16 cellular contexts compared by ENCODE assay signal in the genomic region with DNA sequence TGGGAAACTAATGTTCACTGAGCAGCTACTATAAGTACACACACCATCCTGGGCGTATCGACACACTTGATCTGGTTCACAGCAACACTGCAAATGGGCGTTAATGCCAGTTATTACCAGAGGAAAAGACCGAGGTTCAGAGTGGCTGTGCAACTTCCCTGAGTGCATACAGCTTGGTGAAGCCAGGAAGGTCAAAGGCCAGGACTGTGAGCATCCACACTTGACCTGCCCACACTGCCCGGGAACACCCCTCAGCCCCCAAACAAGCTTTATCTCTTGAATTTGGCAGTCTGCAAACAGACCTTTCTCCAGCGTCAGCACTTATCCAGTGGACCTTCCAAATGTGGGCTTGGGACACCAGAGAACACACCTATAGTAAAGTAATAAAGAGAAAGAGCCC.
DNase-seq lines count a peak whose midpoint lies in the region; ATAC-seq, FAIRE-seq and TF ChIP-seq lines count a peak whose summit lies in the region.
"Had no signal": no experiment of that assay in that cellular context is flagged by ENCODE, and none has a peak within 500 bp of the region (broad histone marks: within the 10 kb centered on the region; RNA-seq: fewer than 3 reads in every experiment).

No MANE protein-coding gene starts in this region.

- H3K27me3 ChIP-seq in H7 (ENCODE audit: control insufficient read depth, insufficient read depth, low read length) (no peaks in the 10 kb centered on the region), H1 (replicated peaks in 1 of 4; ENCODE audit: control insufficient read depth in 3 of 4, extremely low read depth in 1 of 4, insufficient read depth in 3 of 4, low read length in 3 of 4) (no peaks in the 10 kb centered on the region), body of pancreas (no peaks in the 10 kb centered on the region)

- no peak overlapping the region for H3K23ac ChIP-seq in H1 (ENCODE audit: insufficient read length)

- CTCF ChIA-PET in activated CD8-positive, alpha-beta T cell treated with anti-CD3 and anti-CD28 coated beads, Interleukin-2, amount 10 ng/mL, durations not matched to agents 7 days and 5 days (lab: Charles Lee), result no interaction called here
- CTCF ChIA-PET in activated CD8-positive, alpha-beta T cell treated with anti-CD3 and anti-CD28 coated beads for 36 hours (lab: Charles Lee), result no interaction called here
- CTCF ChIA-PET in H1 (lab: Charles Lee; ENCODE audit: partially characterized antibody), result no interaction called here

- no peak overlapping the region for H2BK120ac ChIP-seq in H1 (replicated peaks; ENCODE audit: low read depth, low read length)

- H3K79me1 ChIP-seq in H1 (ENCODE audit: low read depth, low read length), result no peaks in the 10 kb centered on the region

- H2BK20ac ChIP-seq in H1 (ENCODE audit: low read length), result no peak overlapping the region

- H3K27ac ChIP-seq in H1 (ENCODE audit: low read depth, low read length) (no peak overlapping the region), body of pancreas (no peak overlapping the region)
- H3K27ac ChIP-seq: 22Rv1, GM23248 had no signal

- H4K8ac ChIP-seq in H1 (ENCODE audit: extremely low read depth, insufficient read depth, low read length), result peak overlapping the region; percentile 2; the same call in 1 of the 2 replicates

- H3K79me2 ChIP-seq in H1 (ENCODE audit: control insufficient read depth in 1 of 2, insufficient read depth in 2 of 2, low read length in 2 of 2), result no peaks in the 10 kb centered on the region

- FAIRE-seq in H1 (lab: Jason Lieb, UNC), result no peak
- FAIRE-seq: GM18507 had no signal

- no peak for TF ChIP-seq POLR2A in H1 (IDR thresholded peaks at IDR 0.05; ENCODE audit: control extremely low read depth in 1 of 2, low read depth in 2 of 2, low read length in 2 of 2)
- TF ChIP-seq POLR2A in body of pancreas (IDR thresholded peaks at IDR 0.05), result no peak

- intact Hi-C loops in activated CD8-positive, alpha-beta T cell treated with anti-CD3 and anti-CD28 coated beads for 36 hours (cut with micrococcal nuclease), result no loop called here
- intact Hi-C loops in body of pancreas (cut with DNase I), result no loop called here

- H2AK5ac ChIP-seq in H1 (ENCODE audit: low read depth, low read length), result no peak overlapping the region; the same call in 1 of the 2 replicates

- H3K36me3 ChIP-seq in H7 (replicated peaks; ENCODE audit: control insufficient read depth, insufficient read depth, low read length) (no peaks in the 10 kb centered on the region), H1 (ENCODE audit: control insufficient read depth in 2 of 4, insufficient read depth in 4 of 4, low read length in 3 of 4) (no peaks in the 10 kb centered on the region), body of pancreas (replicated peaks in 1 of 2; ENCODE audit: insufficient read depth in 1 of 2, low read depth in 2 of 2) (no peaks in the 10 kb centered on the region)
- H3K36me3 ChIP-seq: HAP-1 had no signal

- H3K9me3 ChIP-seq in H1 (ENCODE audit: insufficient read depth in 2 of 2, low read depth in 1 of 2, low read length in 1 of 2) (no peaks in the 10 kb centered on the region), body of pancreas (no peaks in the 10 kb centered on the region)
- H3K9me3 ChIP-seq: Caco-2, HAP-1 had no signal

- H4K91ac ChIP-seq in H1 (replicated peaks; ENCODE audit: insufficient read length, low read length), result no peak overlapping the region

- no peak for ATAC-seq in activated CD8-positive, alpha-beta T cell treated with anti-CD3 and anti-CD28 coated beads, Interleukin-2, amount 10 ng/mL, durations not matched to agents 7 days and 5 days
- ATAC-seq in activated CD8-positive, alpha-beta T cell treated with anti-CD3 and anti-CD28 coated beads for 36 hours, result no peak
- no peak for ATAC-seq in body of pancreas

- no peak overlapping the region for H3K56ac ChIP-seq in H1 (replicated peaks; ENCODE audit: insufficient read length, low read depth, low read length)

- peak; percentile 11 for DNase-seq in activated CD8-positive, alpha-beta T cell treated with anti-CD3 and anti-CD28 coated beads, Interleukin-2, amount 10 ng/mL, durations not matched to agents 7 days and 5 days
- no peak for DNase-seq in activated CD8-positive, alpha-beta T cell treated with anti-CD3 and anti-CD28 coated beads for 36 hours
- DNase-seq in H7, result peak; percentile 8
- peak in 1 of 2 experiments; percentile 23 for DNase-seq in H1 (ENCODE audit: low read depth in 1 of 2, low spot score in 2 of 2)
- peak; percentile 51 for DNase-seq in osteocyte (ENCODE audit: extremely low spot score, unreplicated experiment)
- DNase-seq in SIG-M5 (lab: John Stamatoyannopoulos, UW), result no peak
- no peak for DNase-seq in activated gamma-delta T cell treated with Interleukin-2 at 50 U/mL for 16 hours
- no peak for DNase-seq in body of pancreas
- DNase-seq: Caco-2; CD8-positive, alpha-beta memory T cell; GF-D8; GM23248 had no signal

- H3K4me3 Mint-ChIP-seq in activated CD8-positive, alpha-beta T cell treated with anti-CD3 and anti-CD28 coated beads, Interleukin-2, amount 10 ng/mL, durations not matched to agents 7 days and 5 days, result no peak overlapping the region
- H3K4me3 Mint-ChIP-seq in activated CD8-positive, alpha-beta T cell treated with anti-CD3 and anti-CD28 coated beads for 36 hours, result no peak overlapping the region
- no peak overlapping the region for H3K4me3 Mint-ChIP-seq in osteocyte (ENCODE audit: unreplicated experiment)
- H3K4me3 Mint-ChIP-seq: CD14-positive monocyte; CD8-positive, alpha-beta memory T cell had no signal

- no peaks in the 10 kb centered on the region for H4K20me1 ChIP-seq in H1 (replicated peaks in 1 of 2; ENCODE audit: control insufficient read depth in 1 of 2, insufficient read depth in 2 of 2, low read length in 2 of 2)

- no peak overlapping the region for H2BK12ac ChIP-seq in H1 (ENCODE audit: low read depth, low read length)

- H3K23me2 ChIP-seq in H1 (ENCODE audit: low read depth, low read length), result no peaks in the 10 kb centered on the region

- no peaks in the 10 kb centered on the region for H3K9me3 Mint-ChIP-seq in activated CD8-positive, alpha-beta T cell treated with anti-CD3 and anti-CD28 coated beads, Interleukin-2, amount 10 ng/mL, durations not matched to agents 7 days and 5 days (ENCODE audit: insufficient read depth)
- H3K9me3 Mint-ChIP-seq in activated CD8-positive, alpha-beta T cell treated with anti-CD3 and anti-CD28 coated beads for 36 hours, result no peaks in the 10 kb centered on the region
- no peaks in the 10 kb centered on the region for H3K9me3 Mint-ChIP-seq in osteocyte (ENCODE audit: unreplicated experiment)
- H3K9me3 Mint-ChIP-seq: CD8-positive, alpha-beta memory T cell had no signal

- no peak for TF ChIP-seq EP300 in H1 (IDR thresholded peaks at IDR 0.05; ENCODE audit: borderline replicate concordance in 1 of 2, low read depth in 2 of 2, low read length in 2 of 2)

- H3K27ac Mint-ChIP-seq in activated CD8-positive, alpha-beta T cell treated with anti-CD3 and anti-CD28 coated beads, Interleukin-2, amount 10 ng/mL, durations not matched to agents 7 days and 5 days, result no peak overlapping the region
- no peak overlapping the region for H3K27ac Mint-ChIP-seq in activated CD8-positive, alpha-beta T cell treated with anti-CD3 and anti-CD28 coated beads for 36 hours
- H3K27ac Mint-ChIP-seq in osteocyte (ENCODE audit: unreplicated experiment), result no peak overlapping the region

- H2BK15ac ChIP-seq in H1 (ENCODE audit: low read length), result 0 out of 2 replicates have a peak overlapping the region, but pooled peaks have one; percentile 47

- H3K4me1 ChIP-seq in H1 (replicated peaks in 1 of 4; ENCODE audit: control insufficient read depth in 3 of 4, insufficient read depth in 4 of 4, low read length in 3 of 4) (peaks cover 0 to 7% (median under 1%) of the 10 kb centered on the region in 4 experiments; a peak in 2 of 7 replicates), body of pancreas (no peaks in the 10 kb centered on the region)
- H3K4me1 ChIP-seq: Caco-2, HAP-1 had no signal

- no peak overlapping the region for H4K5ac ChIP-seq in H1 (ENCODE audit: insufficient read length, low read depth, low read length)

- 91% methylated on average over 6 of the region's 6 CpGs; no CpG with 5 or more reads in 1 of the 2 experiments for WGBS in H1 (ENCODE audit: extremely low coverage in 1 of 2, insufficient coverage in 1 of 2, insufficient read length in 1 of 2, insufficient replicate concordance in 2 of 2, low coverage in 1 of 2, low lambda C conversion rate in 2 of 2, missing lambda C conversion rate in 1 of 2), 2 experiments
- WGBS in body of pancreas, 2 donors, result 61 to 67% methylated on average over 6 of the region's 6 CpGs

- TF ChIP-seq RAD21 in H1 (IDR thresholded peaks at IDR 0.05 in 1 of 2, conservative IDR thresholded peaks at IDR 0.05 in 1 of 2; ENCODE audit: low read depth in 2 of 2, low read length in 2 of 2), result no peak

- H2BK5ac ChIP-seq in H1 (ENCODE audit: low read depth, low read length), result no peak overlapping the region

- H3K27me3 Mint-ChIP-seq in activated CD8-positive, alpha-beta T cell treated with anti-CD3 and anti-CD28 coated beads, Interleukin-2, amount 10 ng/mL, durations not matched to agents 7 days and 5 days (ENCODE audit: low read depth), result no peaks in the 10 kb centered on the region
- no peaks in the 10 kb centered on the region for H3K27me3 Mint-ChIP-seq in activated CD8-positive, alpha-beta T cell treated with anti-CD3 and anti-CD28 coated beads for 36 hours
- H3K27me3 Mint-ChIP-seq in osteocyte (ENCODE audit: unreplicated experiment), result peaks cover 15% of the 10 kb centered on the region

- no peak overlapping the region for H3K4ac ChIP-seq in H1 (replicated peaks; ENCODE audit: insufficient read length, low read depth, low read length)

- POLR2A ChIA-PET in activated CD8-positive, alpha-beta T cell treated with anti-CD3 and anti-CD28 coated beads, Interleukin-2, amount 10 ng/mL, durations not matched to agents 7 days and 5 days (lab: Charles Lee), result no interaction called here
- POLR2A ChIA-PET in activated CD8-positive, alpha-beta T cell treated with anti-CD3 and anti-CD28 coated beads for 36 hours (lab: Charles Lee), result no interaction called here
- POLR2A ChIA-PET in H1 (lab: Charles Lee; ENCODE audit: partially characterized antibody), result no interaction called here

- no peak for TF ChIP-seq CTCF in activated CD8-positive, alpha-beta T cell treated with anti-CD3 and anti-CD28 coated beads for 36 hours (IDR thresholded peaks at IDR 0.05)
- TF ChIP-seq CTCF in H1 (IDR thresholded peaks at IDR 0.05; ENCODE audit: control extremely low read depth in 1 of 3, insufficient read depth in 1 of 3, low read depth in 1 of 3, low read length in 3 of 3) (no peak), osteocyte (IDR thresholded peaks at IDR 0.05) (no peak), body of pancreas (IDR thresholded peaks at IDR 0.05) (no peak)

- no peak overlapping the region for H3K9ac ChIP-seq in H1 (replicated peaks in 1 of 4; ENCODE audit: extremely low read depth in 1 of 4, low read depth in 3 of 4, low read length in 3 of 4)
- H3K9ac ChIP-seq: GM23248 had no signal

- no peaks in the 10 kb centered on the region for H3K36me3 Mint-ChIP-seq in activated CD8-positive, alpha-beta T cell treated with anti-CD3 and anti-CD28 coated beads, Interleukin-2, amount 10 ng/mL, durations not matched to agents 7 days and 5 days (ENCODE audit: low read depth)
- H3K36me3 Mint-ChIP-seq in activated CD8-positive, alpha-beta T cell treated with anti-CD3 and anti-CD28 coated beads for 36 hours (ENCODE audit: low read depth), result no peaks in the 10 kb centered on the region
- no peaks in the 10 kb centered on the region for H3K36me3 Mint-ChIP-seq in osteocyte (ENCODE audit: unreplicated experiment)
- H3K36me3 Mint-ChIP-seq: CD8-positive, alpha-beta memory T cell had no signal

- H3K4me1 Mint-ChIP-seq in activated CD8-positive, alpha-beta T cell treated with anti-CD3 and anti-CD28 coated beads, Interleukin-2, amount 10 ng/mL, durations not matched to agents 7 days and 5 days (ENCODE audit: low read depth), result peaks cover 21% of the 10 kb centered on the region
- H3K4me1 Mint-ChIP-seq in activated CD8-positive, alpha-beta T cell treated with anti-CD3 and anti-CD28 coated beads for 36 hours (ENCODE audit: low read depth), result peaks cover 29% of the 10 kb centered on the region
- H3K4me1 Mint-ChIP-seq in osteocyte (ENCODE audit: unreplicated experiment), result no peaks in the 10 kb centered on the region

- no peak overlapping the region for H3K4me2 ChIP-seq in H1 (ENCODE audit: insufficient read depth in 1 of 2, low read depth in 2 of 2, low read length in 2 of 2)

- no peak overlapping the region for H3K14ac ChIP-seq in H1 (ENCODE audit: insufficient read length)

- no peak overlapping the region for H3K18ac ChIP-seq in H1 (ENCODE audit: extremely low read depth, low read length)

- no peak overlapping the region for H2AFZ ChIP-seq in H1 (ENCODE audit: low read length)
- H2AFZ ChIP-seq: GM23248 had no signal

- H3K4me3 ChIP-seq in H7 (ENCODE audit: insufficient read depth, low read depth, low read length), result no peak overlapping the region
- H3K4me3 ChIP-seq in H1 (ENCODE audit: extremely low read depth in 1 of 4, insufficient read depth in 2 of 4, low read depth in 3 of 4, low read length in 4 of 4), result no peak overlapping the region
- no peak overlapping the region for H3K4me3 ChIP-seq in body of pancreas
- H3K4me3 ChIP-seq: GM23248, HAP-1 had no signal

Comparison
In these comparisons a context has a peak if more than half of its experiments do, and no peak if none do; other contexts are left out.
1. DNase-seq: peak in activated CD8-positive, alpha-beta T cell treated with anti-CD3 and anti-CD28 coated beads, Interleukin-2, amount 10 ng/mL, durations not matched to agents 7 days and 5 days (single experiment), H7 (single experiment) and osteocyte (single experiment); none in activated CD8-positive, alpha-beta T cell treated with anti-CD3 and anti-CD28 coated beads for 36 hours (single experiment), SIG-M5 (single experiment), activated gamma-delta T cell treated with Interleukin-2 at 50 U/mL for 16 hours (single experiment) and body of pancreas (0 of 4).